Comparison of ENCODE assay signal across 8 cellular contexts in the genomic region with DNA sequence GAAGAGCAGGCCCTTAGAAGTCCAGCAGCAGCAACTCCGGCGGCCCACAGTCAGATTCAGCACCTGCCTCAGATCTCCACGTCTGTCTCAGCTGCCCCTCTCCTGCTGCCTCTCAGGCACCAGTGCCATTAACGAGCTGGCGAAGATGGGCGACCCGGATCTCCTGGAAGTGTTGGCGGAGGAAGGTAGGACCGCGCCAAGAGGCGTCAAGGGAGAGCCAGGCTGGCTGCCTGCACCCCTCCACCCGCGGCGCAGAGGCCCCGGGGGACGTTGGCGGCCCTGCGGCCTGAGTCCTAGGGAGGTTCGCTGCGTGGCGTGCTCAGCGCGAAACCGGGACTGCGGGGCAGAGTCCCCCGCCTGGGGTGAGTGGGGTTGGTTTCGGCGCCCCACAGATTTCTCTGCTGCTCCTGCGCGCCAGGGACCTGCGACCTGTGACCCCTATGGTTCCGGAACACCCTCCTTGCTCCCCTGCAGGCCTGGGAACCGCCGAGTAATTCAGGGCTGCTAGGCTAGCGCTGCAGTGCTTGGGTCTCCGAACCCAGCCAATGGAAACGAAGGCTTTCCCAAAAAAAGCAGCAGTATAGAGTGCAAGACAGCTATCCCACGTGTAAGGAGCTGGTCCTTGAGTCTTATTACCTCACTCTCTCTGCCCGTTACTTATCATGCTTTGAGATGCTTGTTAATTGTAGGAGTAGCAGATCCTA. TPM values are rescaled to one million over a fixed set of nuclear protein-coding genes. Genes with fewer than 3 reads are reported as not detected.
DNase-seq lines count a peak whose midpoint lies in the region; ATAC-seq, FAIRE-seq and TF ChIP-seq lines count a peak whose summit lies in the region.

No MANE protein-coding gene starts in this region.

- peak overlapping the region; percentile 73 for H3K27ac ChIP-seq in cardiac muscle cell

- TF ChIP-seq CTCF in cardiac muscle cell (IDR thresholded peaks at IDR 0.05; ENCODE audit: low read depth, low read length): no peak
- TF ChIP-seq CTCF in omental fat pad (IDR thresholded peaks at IDR 0.05): no peak
- no peak for TF ChIP-seq CTCF in HFFc6 (IDR thresholded peaks at IDR 0.05)

- FAIRE-seq in HTR-8/SVneo (lab: Jason Lieb, UNC): no peak

- peaks cover 0 to 10% (median 0%) of the 10 kb centered on the region in 3 donors for H3K9me3 Mint-ChIP-seq in T-cell
- H3K9me3 Mint-ChIP-seq in HFFc6: peaks cover 33% of the 10 kb centered on the region

- H3K27ac Mint-ChIP-seq in T-cell: no peak overlapping the region
- H3K27ac Mint-ChIP-seq in HFFc6: no peak overlapping the region

- DNase-seq in activated CD8-positive, alpha-beta memory T cell treated with anti-CD3 and anti-CD28 coated beads, Interleukin-2, amount 50 U/mL, for 48 hours: peak; percentile 44
- no peak for DNase-seq in activated CD8-positive, alpha-beta memory T cell treated with anti-CD3 and anti-CD28 coated beads, Interleukin-2, amount 50 U/mL, for 4 hours
- DNase-seq in T-cell: no peak
- peak in 1 of 2 donors; percentile 67 for DNase-seq in cardiac muscle cell (ENCODE audit: low read depth in 1 of 2, low spot score in 1 of 2)
- DNase-seq in omental fat pad (ENCODE audit: low spot score): no peak
- DNase-seq in HTR-8/SVneo (ENCODE audit: insufficient read length, low spot score): no peak
- DNase-seq in HFFc6: no peak

- H3K27me3 Mint-ChIP-seq in T-cell (peaks cover 32 to 43% of the 10 kb centered on the region in 2 donors), HFFc6 (ENCODE audit: insufficient read depth) (peaks cover 3% of the 10 kb centered on the region; the same call in 1 of the 2 replicates)

- no peaks in the 10 kb centered on the region for H3K9me3 ChIP-seq in cardiac muscle cell (ENCODE audit: low read depth)

- CTCF ChIA-PET in T-cell (lab: Charles Lee): no interaction called here

- H3K4me1 Mint-ChIP-seq in T-cell (peaks cover 5 to 13% (median 10%) of the 10 kb centered on the region in 3 donors), HFFc6 (ENCODE audit: low read depth) (no peaks in the 10 kb centered on the region)

- peak overlapping the region; percentile 49 for H3K4me3 ChIP-seq in cardiac muscle cell

- no peaks in the 10 kb centered on the region for H3K36me3 ChIP-seq in cardiac muscle cell

- H3K27me3 ChIP-seq in cardiac muscle cell: no peaks in the 10 kb centered on the region

- H3K4me1 ChIP-seq in cardiac muscle cell (ENCODE audit: low read depth): peaks cover 18% of the 10 kb centered on the region

- ATAC-seq in HG02885 (IDR thresholded peaks at IDR 0.05; ENCODE audit: poor library complexity, unreplicated experiment) (peak; percentile 45), T-cell (replicated peaks in 1 of 4) (no peak), omental fat pad (ENCODE audit: low FRiP score) (peak; percentile 66)

- no peaks in the 10 kb centered on the region for H3K36me3 Mint-ChIP-seq in T-cell
- no peaks in the 10 kb centered on the region; the same call in 1 of the 2 replicates for H3K36me3 Mint-ChIP-seq in HFFc6 (ENCODE audit: low read depth)

- POLR2A ChIA-PET in T-cell (lab: Charles Lee): no interaction called here

- H3K4me3 Mint-ChIP-seq in T-cell (peak overlapping the region in 2 of 3 donors; percentile 28 to 69), HFFc6 (no peak overlapping the region)

RNA-seq across cellular contexts. Expression of a gene that starts 0.6 kb away (rescaled TPM):
- under 1 TPM in 2 of 5 donors, not detected in 3; 0.03 TPM for total RNA-seq in T-cell
- total RNA-seq in cardiac muscle cell: 6.2 and 10.9 TPM in 2 replicates
- polyA plus RNA-seq in cardiac muscle cell: 5.3 and 7.9 TPM in 2 replicates
- 1 to 10 TPM; 1.3 to 3.7 (median 3.2) TPM for total RNA-seq in omental fat pad
- not detected for total RNA-seq in HFFc6 (2021; fragmentation: NEBNext Ultra II Directional; extraction: Animal tissue kit (Norgen Biotek cat#: 25700))

Comparison
In these comparisons a context has a peak if more than half of its experiments do, and no peak if none do; other contexts are left out.
1. ATAC-seq: peak in HG02885 (single experiment) and omental fat pad (single experiment); none in T-cell (0 of 4).